ENCODE assay signal across 8 cellular contexts in the genomic region with DNA sequence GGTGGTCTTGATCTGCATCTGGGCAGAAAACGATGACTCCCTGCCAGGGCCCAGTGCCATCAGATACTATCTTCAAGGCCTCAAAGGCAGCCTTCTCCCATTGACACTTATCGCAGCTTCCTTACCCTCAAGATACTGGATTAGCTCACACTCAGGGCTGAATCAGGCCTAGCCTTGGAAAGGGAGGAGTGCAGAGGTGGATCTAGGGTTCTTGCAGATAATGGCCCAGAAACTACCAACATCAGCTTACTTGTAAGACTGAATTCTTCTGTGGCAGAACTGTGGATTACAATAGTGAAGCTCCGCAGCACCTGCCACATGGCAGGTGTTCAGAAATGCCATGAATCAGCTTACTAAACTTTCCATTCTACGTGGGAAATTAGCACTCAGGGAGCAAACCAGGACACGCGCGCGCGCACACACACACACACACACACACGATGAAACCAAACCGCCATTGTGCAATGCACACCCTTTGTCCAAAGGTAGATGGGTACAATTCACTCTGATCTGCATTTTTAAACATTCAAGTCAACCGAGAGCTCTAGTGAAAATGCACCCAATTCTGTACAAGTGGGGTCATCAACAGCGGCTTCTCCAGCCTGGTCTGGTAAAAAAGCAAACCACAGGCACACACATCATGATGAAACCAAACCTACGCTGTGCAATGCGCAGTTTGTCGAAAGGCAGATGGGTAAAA. TPM values are rescaled to one million over a fixed set of nuclear protein-coding genes. Genes with fewer than 3 reads are reported as not detected.
DNase-seq lines count a peak whose midpoint lies in the region; ATAC-seq, FAIRE-seq and TF ChIP-seq lines count a peak whose summit lies in the region.

No MANE protein-coding gene starts in this region.

- no peaks in the 10 kb centered on the region for H3K36me3 ChIP-seq in astrocyte (ENCODE audit: insufficient read depth, low read length)
- H3K36me3 ChIP-seq in stomach = peaks cover 1 to 17% (median 16%) of the 10 kb centered on the region in 4 donors

- H4K20me1 ChIP-seq in astrocyte (ENCODE audit: insufficient read depth, low read length) = peaks cover 17% of the 10 kb centered on the region

- H3K9me3 ChIP-seq in astrocyte (ENCODE audit: insufficient read depth, low read depth, low read length) = no peaks in the 10 kb centered on the region
- no peaks in the 10 kb centered on the region for H3K9me3 ChIP-seq in stomach

- no peak for FAIRE-seq in astrocyte (lab: Jason Lieb, UNC)

- no peak overlapping the region for H3K27ac ChIP-seq in astrocyte (ENCODE audit: low read depth, low read length)
- peak overlapping the region; percentile 84 to 94 (median 90) for H3K27ac ChIP-seq in stomach

- H3K9me3 Mint-ChIP-seq in astrocyte (ENCODE audit: unreplicated experiment) = no peaks in the 10 kb centered on the region

- no peak for TF ChIP-seq CTCF in NB4 (IDR thresholded peaks at IDR 0.05; ENCODE audit: low read depth, low read length)
- no peak for TF ChIP-seq CTCF in astrocyte (IDR thresholded peaks at IDR 0.05; ENCODE audit: insufficient read depth, low read depth, low read length)
- no peak for TF ChIP-seq CTCF in stomach (IDR thresholded peaks at IDR 0.05)

- H3K27me3 ChIP-seq in astrocyte (ENCODE audit: insufficient read depth, low read length) (no peaks in the 10 kb centered on the region), stomach (no peaks in the 10 kb centered on the region)

- peak overlapping the region; percentile 28 for H3K27ac Mint-ChIP-seq in astrocyte (ENCODE audit: unreplicated experiment)

- H2AFZ ChIP-seq in astrocyte (ENCODE audit: low read depth, low read length) = peak overlapping the region; percentile 100

- DNase-seq in EL (peak; percentile 3), NB4 (ENCODE audit: low read depth) (peak; percentile 63), astrocyte (ENCODE audit: low read depth) (peak; percentile 6), iris pigment epithelial cell (ENCODE audit: low read depth) (peak; percentile 12), stomach (peak; percentile 52), NCI-H226 (no peak), activated gamma-delta T cell treated with Interleukin-2 at 50 U/mL for 16 hours (no peak)

- TF ChIP-seq POLR2A in NB4 (IDR thresholded peaks at IDR 0.05; ENCODE audit: extremely low read depth, insufficient read length) = no peak
- TF ChIP-seq POLR2A in stomach (IDR thresholded peaks at IDR 0.05) = no peak

- H3K4me1 ChIP-seq in astrocyte (ENCODE audit: insufficient read depth, low read length) = peaks cover 11% of the 10 kb centered on the region
- peaks cover 11 to 31% (median 22%) of the 10 kb centered on the region in 4 donors for H3K4me1 ChIP-seq in stomach

- H3K4me3 ChIP-seq in NB4 (ENCODE audit: low read depth, low read length) = peak overlapping the region; percentile 83
- peak overlapping the region; percentile 83 for H3K4me3 ChIP-seq in astrocyte (ENCODE audit: insufficient read depth, low read depth, low read length)
- H3K4me3 ChIP-seq in stomach = peak overlapping the region; percentile 83 to 94 (median 85)

- peaks cover 2% of the 10 kb centered on the region for H3K4me1 Mint-ChIP-seq in astrocyte (ENCODE audit: low read depth, unreplicated experiment)

- H3K4me2 ChIP-seq in astrocyte (ENCODE audit: low read length) = peak overlapping the region; percentile 83

- H3K79me2 ChIP-seq in astrocyte (ENCODE audit: insufficient read depth, low read length) = peaks cover 19% of the 10 kb centered on the region

- intact Hi-C loops in stomach (cut with DNase I; ENCODE audit: low total_unique reads) = no loop called here

- ATAC-seq in GM21526 (IDR thresholded peaks at IDR 0.05; ENCODE audit: low FRiP score, unreplicated experiment) = no peak

- no peaks in the 10 kb centered on the region for H3K27me3 Mint-ChIP-seq in astrocyte (ENCODE audit: low read depth, unreplicated experiment)

- H3K36me3 Mint-ChIP-seq in astrocyte (ENCODE audit: low read depth, unreplicated experiment) = no peaks in the 10 kb centered on the region

- no peak for TF ChIP-seq EP300 in stomach (IDR thresholded peaks at IDR 0.05)

- H3K4me3 Mint-ChIP-seq in astrocyte (ENCODE audit: unreplicated experiment) = peak overlapping the region; percentile 98

- peak overlapping the region; percentile 80 for H3K9ac ChIP-seq in astrocyte (ENCODE audit: low read length)

- 24 to 57% (median 44%) methylated on average over 15 to 16 of the region's 16 CpGs for WGBS in stomach, 5 donors

RNA-seq across cellular contexts. Expression of gene TMEM182, which starts 26.2 kb away (rescaled TPM):
- total RNA-seq in astrocyte (5.8 and 7.5 TPM in 2 replicates), stomach (1 to 10 TPM in 2 of 5 donors, not detected in 3; 1.0 to 5.3 TPM)
- polyA plus RNA-seq in stomach = 1 to 10 TPM; 1.0 to 3.4 (median 2.6) TPM

Comparison
In these comparisons a context has a peak if more than half of its experiments do, and no peak if none do; other contexts are left out.
1. DNase-seq: peak in EL (single experiment), NB4 (single experiment), astrocyte (single experiment), iris pigment epithelial cell (single experiment) and stomach (single experiment); none in NCI-H226 (single experiment) and activated gamma-delta T cell treated with Interleukin-2 at 50 U/mL for 16 hours (single experiment).
2. Peak in every context shown above with its lines, with median percentiles within 50 percentile points of each other: H3K4me3 ChIP-seq.